8 cellular contexts compared by ENCODE assay signal in genomic region chr2:180006781-180007579, GRCh38. TPM values are rescaled to one million over a fixed set of nuclear protein-coding genes. Genes with fewer than 3 reads are reported as not detected.
DNase-seq lines count a peak whose midpoint lies in the region; ATAC-seq and TF ChIP-seq lines count a peak whose summit lies in the region.

Gene CWC22, minus strand, starts transcription at chr2:180007297. Its CDS starts 13,956 bp downstream, at chr2:179993341.

- H3K9me3 ChIP-seq in prostate gland = no peaks in the 10 kb centered on the region

- H3K27ac ChIP-seq in angular gyrus (ENCODE audit: low read depth, low read length) = peak within 1 kb of the TSS; percentile 96
- peak within 1 kb of the TSS; percentile 86 to 91 for H3K27ac ChIP-seq in prostate gland
- peak within 1 kb of the TSS; percentile 64 for H3K27ac ChIP-seq in urinary bladder (ENCODE audit: low read depth)

- DNase-seq in NCI-H187 (lab: John Stamatoyannopoulos, UW) (peak; percentile 13 to 49), T-helper 2 cell (peak; percentile 56 to 95 (median 79)), left ventricle myocardium superior (peak; percentile 85), prostate gland (ENCODE audit: low spot score) (peak; percentile 92)

- ATAC-seq in GM18498 (IDR thresholded peaks at IDR 0.05; ENCODE audit: unreplicated experiment) (peak; percentile 98), HG02938 (IDR thresholded peaks at IDR 0.05; ENCODE audit: unreplicated experiment) (peak; percentile 97), left ventricle myocardium superior (peak; percentile 99)

- intact Hi-C loops in left ventricle myocardium superior (cut with micrococcal nuclease) (no loop called here), prostate gland (cut with DNase I) (no loop called here)

- no peaks in the 10 kb centered on the region for H3K4me1 ChIP-seq in prostate gland (replicated peaks)
- no peaks in the 10 kb centered on the region for H3K4me1 ChIP-seq in urinary bladder (ENCODE audit: insufficient read depth)

- H3K36me3 ChIP-seq in prostate gland (no peaks in the 10 kb centered on the region), urinary bladder (ENCODE audit: insufficient read depth) (peaks cover 1% of the 10 kb centered on the region)

- under 1% methylated on average over 46 of the region's 46 CpGs for WGBS in prostate gland
- WGBS in urinary bladder = under 1% methylated on average over 46 of the region's 46 CpGs

- H3K4me3 ChIP-seq in prostate gland = peak within 1 kb of the TSS; percentile 91 to 96
- H3K4me3 ChIP-seq in urinary bladder (ENCODE audit: low read depth, low read length) = peak within 1 kb of the TSS; percentile 65

- H3K27me3 ChIP-seq in prostate gland (replicated peaks; ENCODE audit: insufficient read depth) = no peaks in the 10 kb centered on the region

- no peak for TF ChIP-seq POLR2A in prostate gland (IDR thresholded peaks at IDR 0.05)

- TF ChIP-seq CTCF in prostate gland (IDR thresholded peaks at IDR 0.05) = no peak

RNA-seq across cellular contexts. Expression of gene CWC22, which starts in this region (rescaled TPM):
- 13.4 TPM for total RNA-seq in left ventricle myocardium superior
- total RNA-seq in prostate gland = 10 to 100 TPM; 16.3 to 17.8 TPM
- 31.0 TPM for total RNA-seq in urinary bladder
- polyA plus RNA-seq in urinary bladder = 14.1 TPM

Comparison
In these comparisons a context has a peak if more than half of its experiments do, and no peak if none do; other contexts are left out.
1. Peak in every context shown above with its lines: DNase-seq, ATAC-seq, H3K4me3 ChIP-seq and H3K27ac ChIP-seq.
2. DNase-seq: peak in every context shown above with its lines; median percentile 92 in prostate gland; 85 in left ventricle myocardium superior; 79 in T-helper 2 cell; 31 in NCI-H187.